Comparison of ENCODE assay signal across 12 cellular contexts in genomic region chr10:59891349-59891748, GRCh38. TPM values are rescaled to one million over a fixed set of nuclear protein-coding genes. Genes with fewer than 3 reads are reported as not detected.
DNase-seq lines count a peak whose midpoint lies in the region; ATAC-seq and TF ChIP-seq lines count a peak whose summit lies in the region.
"Had no signal": no experiment of that assay in that cellular context is flagged by ENCODE, and none has a peak within 500 bp of the region (broad histone marks: within the 10 kb centered on the region; RNA-seq: fewer than 3 reads in every experiment).

No MANE protein-coding gene starts in this region.

- peaks cover 72% of the 10 kb centered on the region for H3K4me1 ChIP-seq in lower lobe of right lung

- intact Hi-C loops in lower lobe of right lung (cut with DNase I) = no loop called here

- ATAC-seq in GM18870 (IDR thresholded peaks at IDR 0.05; ENCODE audit: unreplicated experiment) (peak; percentile 47), GM21825 (IDR thresholded peaks at IDR 0.05; ENCODE audit: unreplicated experiment) (peak; percentile 39), HG03565 (IDR thresholded peaks at IDR 0.05; ENCODE audit: unreplicated experiment) (peak; percentile 52), lower lobe of right lung (no peak), omental fat pad (ENCODE audit: low FRiP score) (no peak)
- ATAC-seq: left lobe of liver had no signal

- no peaks in the 10 kb centered on the region for H3K9me3 ChIP-seq in lower lobe of right lung

- H3K27ac ChIP-seq in lower lobe of right lung = peak overlapping the region; percentile 28

- TF ChIP-seq CTCF in lower lobe of right lung (IDR thresholded peaks at IDR 0.05) (no peak), omental fat pad (IDR thresholded peaks at IDR 0.05) (no peak)

- no peak for DNase-seq in lower lobe of right lung
- no peak for DNase-seq in COLO668 (lab: John Stamatoyannopoulos, UW; ENCODE audit: unreplicated experiment)
- DNase-seq in activated CD8-positive, alpha-beta memory T cell treated with anti-CD3 and anti-CD28 coated beads for 24 hours = no peak
- DNase-seq in omental fat pad (ENCODE audit: low spot score) = no peak
- DNase-seq in NCI-H2081 treated with DMSO at 0.1 percent for 48 hours (lab: John Stamatoyannopoulos, UW) = no peak
- DNase-seq: CD8-positive, alpha-beta memory T cell; NCI-H1417 treated with DMSO at 0.1 percent for 48 hours; nephron progenitor cell had no signal

- no peaks in the 10 kb centered on the region for H3K36me3 ChIP-seq in lower lobe of right lung

- no peaks in the 10 kb centered on the region for H3K27me3 ChIP-seq in lower lobe of right lung (ENCODE audit: low read depth)

- H3K4me3 ChIP-seq in lower lobe of right lung = no peak overlapping the region

RNA-seq across cellular contexts. Expression of gene CCDC6, which starts 15.0 kb away (rescaled TPM):
- total RNA-seq in lower lobe of right lung (50.6 TPM), omental fat pad (10 to 100 TPM; 24.7 to 29.7 (median 25.9) TPM)

Comparison
In these comparisons a context has a peak if more than half of its experiments do, and no peak if none do; other contexts are left out.
1. ATAC-seq: peak in GM18870 (single experiment), GM21825 (single experiment) and HG03565 (single experiment); none in lower lobe of right lung (0 of 2) and omental fat pad (single experiment).